Comparison of ENCODE assay signal across 20 cellular contexts in genomic region chr2:190766581-190766980, GRCh38.
DNase-seq lines count a peak whose midpoint lies in the region; ATAC-seq and TF ChIP-seq lines count a peak whose summit lies in the region.
"Had no signal": no experiment of that assay in that cellular context is flagged by ENCODE, and none has a peak within 500 bp of the region (broad histone marks: within the 10 kb centered on the region; RNA-seq: fewer than 3 reads in every experiment).

No MANE protein-coding gene starts in this region.

- TF ChIP-seq RAD21 in IMR-90 (IDR thresholded peaks at IDR 0.05; ENCODE audit: low read length): no peak

- in situ Hi-C loops in IMR-90 (cut with MboI; ENCODE audit: low sequenced_read_pairs): no loop called here

- no peak overlapping the region for H2BK120ac ChIP-seq in IMR-90 (ENCODE audit: low read depth, low read length)

- no TSS peak for BruUV-seq in IMR-90 (replicated peaks; lab: Mats Ljungman, UMichigan)

- H4K91ac ChIP-seq in IMR-90 (ENCODE audit: insufficient read depth, low read depth, low read length): no peak overlapping the region

- no peak overlapping the region for H3K4me2 ChIP-seq in IMR-90 (ENCODE audit: low read depth, low read length)
- H3K4me2 ChIP-seq: hepatocyte had no signal

- no peaks in the 10 kb centered on the region for H3K27me3 Mint-ChIP-seq in activated T-helper 17 cell treated with anti-CD3 and anti-CD28 coated beads, Interleukin-2, amount 50 U/mL, for 72 hours
- H3K27me3 Mint-ChIP-seq: activated CD4-positive, alpha-beta T cell treated with anti-CD3 and anti-CD28 coated beads for 36 hours; activated T-cell treated with anti-CD3 and anti-CD28 coated beads, Interleukin-2, amount 50 U/mL, for 24 hours had no signal

- H2BK5ac ChIP-seq in IMR-90 (ENCODE audit: low read depth, low read length, poor library complexity, severe bottlenecking): no peak overlapping the region

- H3K36me3 ChIP-seq in IMR-90 (ENCODE audit: control insufficient read depth, insufficient read depth, low read length) (no peaks in the 10 kb centered on the region), RWPE2 (ENCODE audit: low read depth) (no peaks in the 10 kb centered on the region)
- H3K36me3 ChIP-seq: BE2C, tibial artery had no signal

- H3K18ac ChIP-seq in IMR-90 (ENCODE audit: low read depth, low read length): no peak overlapping the region

- H2BK15ac ChIP-seq in IMR-90 (ENCODE audit: low read depth, low read length): no peak overlapping the region

- intact Hi-C loops in IMR-90 (cut with micrococcal nuclease): no loop called here

- WGBS in IMR-90 (ENCODE audit: extremely low coverage in 2 of 2, insufficient read length in 1 of 2), 2 experiments: 88% methylated on average over 1 of the region's 2 CpGs; no CpG with 5 or more reads in 1 of the 2 experiments

- no peak overlapping the region for H2AK9ac ChIP-seq in IMR-90 (replicated peaks; ENCODE audit: low read depth, low read length, poor library complexity)

- no peaks in the 10 kb centered on the region for H4K20me1 ChIP-seq in IMR-90 (ENCODE audit: insufficient read depth, low read length)

- H3K9me3 Mint-ChIP-seq in activated T-helper 17 cell treated with anti-CD3 and anti-CD28 coated beads, Interleukin-2, amount 50 U/mL, for 72 hours: no peaks in the 10 kb centered on the region
- H3K9me3 Mint-ChIP-seq: activated T-cell treated with anti-CD3 and anti-CD28 coated beads, Interleukin-2, amount 50 U/mL, for 24 hours; natural killer cell had no signal

- TF ChIP-seq CTCF in IMR-90 (conservative IDR thresholded peaks at IDR 0.05; ENCODE audit: low read depth, low read length): no peak
- peak; percentile 2 for TF ChIP-seq CTCF in RWPE2 (IDR thresholded peaks at IDR 0.05; ENCODE audit: poor library complexity, severe bottlenecking)
- peak; percentile 37 for TF ChIP-seq CTCF in foreskin keratinocyte (conservative IDR thresholded peaks at IDR 0.05)

- H3K9me3 ChIP-seq in IMR-90 (ENCODE audit: control insufficient read depth, insufficient read depth, low read length) (no peaks in the 10 kb centered on the region), RWPE2 (ENCODE audit: severe bottlenecking) (no peaks in the 10 kb centered on the region)
- H3K9me3 ChIP-seq: BE2C, tibial artery had no signal

- peaks cover 8% of the 10 kb centered on the region for H3K4me1 Mint-ChIP-seq in activated T-helper 17 cell treated with anti-CD3 and anti-CD28 coated beads, Interleukin-2, amount 50 U/mL, for 72 hours
- H3K4me1 Mint-ChIP-seq: natural killer cell had no signal

- no peak overlapping the region for H2BK20ac ChIP-seq in IMR-90 (ENCODE audit: low read depth, low read length)

- H3K4me3 Mint-ChIP-seq in activated T-helper 17 cell treated with anti-CD3 and anti-CD28 coated beads, Interleukin-2, amount 50 U/mL, for 72 hours: no peak overlapping the region
- H3K4me3 Mint-ChIP-seq: activated CD4-positive, alpha-beta T cell treated with anti-CD3 and anti-CD28 coated beads for 36 hours; activated T-cell treated with anti-CD3 and anti-CD28 coated beads, Interleukin-2, amount 50 U/mL, for 24 hours; natural killer cell had no signal

- peaks cover 3% of the 10 kb centered on the region; the same call in 1 of the 2 replicates for H3K9me1 ChIP-seq in IMR-90 (ENCODE audit: insufficient read depth, low read length)

- no peak overlapping the region for H3K23ac ChIP-seq in IMR-90 (ENCODE audit: low read depth, low read length)

- no peak overlapping the region for H3K27ac Mint-ChIP-seq in activated T-helper 17 cell treated with anti-CD3 and anti-CD28 coated beads, Interleukin-2, amount 50 U/mL, for 72 hours
- H3K27ac Mint-ChIP-seq: activated CD4-positive, alpha-beta T cell treated with anti-CD3 and anti-CD28 coated beads for 36 hours; activated T-cell treated with anti-CD3 and anti-CD28 coated beads, Interleukin-2, amount 50 U/mL, for 24 hours; natural killer cell had no signal

- 0 out of 2 replicates have a peak, but pooled peaks cover 2% of the 10 kb centered on the region for H3K27me3 ChIP-seq in IMR-90 (ENCODE audit: control insufficient read depth, insufficient read depth, low read length)
- H3K27me3 ChIP-seq in RWPE2 (ENCODE audit: insufficient read depth, poor library complexity, severe bottlenecking): no peaks in the 10 kb centered on the region
- H3K27me3 ChIP-seq in foreskin keratinocyte: no peaks in the 10 kb centered on the region
- H3K27me3 ChIP-seq: BE2C, hepatocyte, tibial artery had no signal

- no peaks in the 10 kb centered on the region for H3K36me3 Mint-ChIP-seq in activated T-helper 17 cell treated with anti-CD3 and anti-CD28 coated beads, Interleukin-2, amount 50 U/mL, for 72 hours (ENCODE audit: low read depth)
- H3K36me3 Mint-ChIP-seq: natural killer cell had no signal

- H3K4me1 ChIP-seq in IMR-90 (ENCODE audit: control insufficient read depth, insufficient read depth, low read length) (no peaks in the 10 kb centered on the region), RWPE2 (ENCODE audit: insufficient read depth, poor library complexity, severe bottlenecking) (peaks cover 7% of the 10 kb centered on the region), foreskin keratinocyte (peaks cover 35% of the 10 kb centered on the region)
- H3K4me1 ChIP-seq: BE2C, tibial artery had no signal

- H3K4ac ChIP-seq in IMR-90 (ENCODE audit: low read depth, low read length): no peak overlapping the region; the same call in 1 of the 2 replicates

- TF ChIP-seq POLR2A in IMR-90 (IDR thresholded peaks at IDR 0.05; ENCODE audit: low read depth, low read length): no peak

- no peak for ATAC-seq in IMR-90 (ENCODE audit: low read depth)
- ATAC-seq in RWPE2 (ENCODE audit: low read depth): no peak
- ATAC-seq in foreskin keratinocyte: peak; percentile 18
- ATAC-seq in activated T-helper 17 cell treated with anti-CD3 and anti-CD28 coated beads, Interleukin-2, amount 50 U/mL, for 72 hours (replicated peaks): no peak
- ATAC-seq: left lobe of liver, natural killer cell had no signal

- peak overlapping the region; percentile 45 for H3K14ac ChIP-seq in IMR-90 (replicated peaks; ENCODE audit: low read depth, low read length)

- dilution Hi-C loops in IMR-90 (cut with HindIII; ENCODE audit: low sequenced_read_pairs, unreplicated experiment): no loop called here

- H3K27ac ChIP-seq in IMR-90 (ENCODE audit: insufficient read depth, low read length) (no peak overlapping the region), RWPE2 (ENCODE audit: poor library complexity, severe bottlenecking) (peak overlapping the region; percentile 20), foreskin keratinocyte (peak overlapping the region; percentile 36)
- H3K27ac ChIP-seq: hepatocyte, tibial artery had no signal

- no peak overlapping the region for H2AFZ ChIP-seq in IMR-90 (replicated peaks; ENCODE audit: low read length, poor library complexity)
- H2AFZ ChIP-seq: hepatocyte had no signal

- POLR2A ChIA-PET in IMR-90 (lab: Charles Lee; ENCODE audit: unreplicated experiment): interaction anchor here (0.6 kb wide), 1 partner anchor 449 kb away, joined by 8 read pairs; no protein-coding TSS in a partner anchor

- no peak overlapping the region for H4K5ac ChIP-seq in IMR-90 (ENCODE audit: low read depth, low read length)

- no peak overlapping the region for H4K8ac ChIP-seq in IMR-90 (ENCODE audit: low read depth in 2 of 2, low read length in 2 of 2)

- no peak overlapping the region for H3K4me3 ChIP-seq in IMR-90 (ENCODE audit: insufficient read depth, low read depth, low read length)
- no peak overlapping the region for H3K4me3 ChIP-seq in RWPE2 (ENCODE audit: severe bottlenecking)
- H3K4me3 ChIP-seq: hepatocyte, tibial artery had no signal

- DNase-seq in CMK (ENCODE audit: low read depth) (peak; percentile 12), IMR-90 (no peak), RWPE2 (ENCODE audit: low spot score) (no peak), foreskin keratinocyte (peak in 1 of 2 donors; percentile 42), NCI-H524 treated with DMSO at 0.1 percent for 48 hours (lab: John Stamatoyannopoulos, UW) (no peak), DMS53 treated with DMSO at 0.1 percent for 48 hours (lab: John Stamatoyannopoulos, UW; ENCODE audit: unreplicated experiment) (no peak)
- no peak for DNase-seq in activated T-cell treated with anti-CD3 and anti-CD28 coated beads, Interleukin-2, amount 50 U/mL, for 1 hour
- DNase-seq: activated T-cell treated with anti-CD3 and anti-CD28 coated beads, Interleukin-2, amount 50 U/mL, for 24 hours; amygdala; BE2C; DMS153; natural killer cell; NCI-H187; NCI-H774; SW 1271; tibial artery had no signal

- H3K56ac ChIP-seq in IMR-90 (ENCODE audit: extremely low read depth, insufficient read depth, low read length): no peak overlapping the region

- CTCF ChIA-PET in IMR-90 (lab: Yijun Ruan, JAX): interaction anchor here (0.5 kb wide), 1 partner anchor 738 kb away, joined by 3 read pairs; no protein-coding TSS in a partner anchor

- no peak overlapping the region for H3K9ac ChIP-seq in IMR-90 (ENCODE audit: low read depth, low read length)

- no peak overlapping the region for H2AK5ac ChIP-seq in IMR-90 (ENCODE audit: low read depth, low read length)

- H3K79me1 ChIP-seq in IMR-90 (ENCODE audit: low read depth in 1 of 2, low read length in 2 of 2): no peaks in the 10 kb centered on the region

TF ChIP-seq in IMR-90, 13 proteins besides CTCF, POLR2A, EP300 and RAD21 (continues in another document):
- TF ChIP-seq MXI1 (IDR thresholded peaks at IDR 0.05; ENCODE audit: borderline replicate concordance, low read depth, low read length): no peak
- TF ChIP-seq MAZ (IDR thresholded peaks at IDR 0.05; ENCODE audit: borderline replicate concordance, low read depth, low read length): no peak
- TF ChIP-seq CEBPB (IDR thresholded peaks at IDR 0.05; ENCODE audit: low read depth, low read length): no peak
- TF ChIP-seq RFX5 (IDR thresholded peaks at IDR 0.05; ENCODE audit: low read depth, low read length): no peak
- TF ChIP-seq RCOR1 (IDR thresholded peaks at IDR 0.05; ENCODE audit: insufficient replicate concordance, low read length): no peak
- TF ChIP-seq MAFK (IDR thresholded peaks at IDR 0.05; ENCODE audit: low read depth, low read length): no peak
- no peak for TF ChIP-seq BHLHE40 (IDR thresholded peaks at IDR 0.05; ENCODE audit: low read depth, low read length)
- TF ChIP-seq ELK1 (IDR thresholded peaks at IDR 0.05; ENCODE audit: borderline replicate concordance, low read depth, low read length): no peak
- no peak for TF ChIP-seq SMC3 (IDR thresholded peaks at IDR 0.05; ENCODE audit: low read depth, low read length)
